ENCODE assay signal across 8 cellular contexts in the genomic region with DNA sequence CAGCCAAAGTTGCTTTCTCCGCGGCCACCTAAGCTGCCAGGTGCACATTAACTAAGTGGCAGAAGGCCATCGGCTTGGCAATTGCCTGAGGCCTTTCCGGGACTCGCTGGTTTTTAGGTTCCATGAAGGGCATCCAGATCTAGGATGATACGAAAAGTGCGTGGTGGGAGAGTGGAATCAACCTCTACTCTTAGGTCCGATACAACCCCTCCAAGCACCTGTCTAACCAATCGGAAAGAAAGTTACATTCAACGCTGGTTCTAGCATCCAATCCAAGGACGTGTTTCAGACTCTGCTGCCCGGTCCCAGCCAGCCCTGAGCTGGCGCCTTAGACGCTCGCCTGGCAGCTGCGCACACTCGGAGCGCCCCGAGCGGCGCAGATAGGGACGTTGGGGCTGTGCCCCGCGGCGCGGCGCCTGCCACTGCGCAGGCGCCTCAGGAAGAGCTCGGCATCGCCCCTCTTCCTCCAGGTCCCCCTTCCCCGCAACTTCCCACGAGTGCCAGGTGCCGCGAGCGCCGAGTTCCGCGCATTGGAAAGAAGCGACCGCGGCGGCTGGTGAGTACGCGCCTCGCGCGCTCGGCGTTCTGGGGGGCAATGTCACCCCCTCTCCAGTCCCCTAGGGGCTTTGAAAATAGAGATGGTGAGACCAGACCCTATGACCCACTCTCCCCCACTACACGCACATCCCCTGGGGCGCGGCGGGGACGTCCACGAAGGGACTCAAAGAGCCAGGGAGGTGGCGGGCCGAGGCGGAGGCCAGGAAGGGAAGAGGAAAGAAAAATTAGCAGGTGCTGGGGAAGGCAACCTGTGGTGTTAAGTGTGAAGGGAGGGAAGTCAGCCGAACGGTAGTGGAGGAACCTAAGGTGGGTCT. TPM values are rescaled to one million over a fixed set of nuclear protein-coding genes. Genes with fewer than 3 reads are reported as not detected.
DNase-seq lines count a peak whose midpoint lies in the region; ATAC-seq and TF ChIP-seq lines count a peak whose summit lies in the region.

A gene with protein sequence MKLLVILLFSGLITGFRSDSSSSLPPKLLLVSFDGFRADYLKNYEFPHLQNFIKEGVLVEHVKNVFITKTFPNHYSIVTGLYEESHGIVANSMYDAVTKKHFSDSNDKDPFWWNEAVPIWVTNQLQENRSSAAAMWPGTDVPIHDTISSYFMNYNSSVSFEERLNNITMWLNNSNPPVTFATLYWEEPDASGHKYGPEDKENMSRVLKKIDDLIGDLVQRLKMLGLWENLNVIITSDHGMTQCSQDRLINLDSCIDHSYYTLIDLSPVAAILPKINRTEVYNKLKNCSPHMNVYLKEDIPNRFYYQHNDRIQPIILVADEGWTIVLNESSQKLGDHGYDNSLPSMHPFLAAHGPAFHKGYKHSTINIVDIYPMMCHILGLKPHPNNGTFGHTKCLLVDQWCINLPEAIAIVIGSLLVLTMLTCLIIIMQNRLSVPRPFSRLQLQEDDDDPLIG (plus strand): TSS at position 356 of the 872 bp plus-strand sequence. CDS start 9,595 bp downstream, outside the sequence.

- H3K4me3 ChIP-seq in neutrophil (ENCODE audit: low read depth in 1 of 2, low read length in 1 of 2), result peak within 1 kb of the TSS; percentile 75

- H3K36me3 ChIP-seq in KOPT-K1 (ENCODE audit: insufficient read depth, low read length) (no peaks in the 10 kb centered on the region), neutrophil (no peaks in the 10 kb centered on the region)

- no peak for TF ChIP-seq CTCF in neutrophil (IDR thresholded peaks at IDR 0.05)
- no peak for TF ChIP-seq CTCF in subcutaneous adipose tissue (IDR thresholded peaks at IDR 0.05; ENCODE audit: low read depth)

- DNase-seq in DMS79 treated with DMSO at 0.1 percent for 48 hours (lab: John Stamatoyannopoulos, UW) (peak; percentile 99), germinal center (ENCODE audit: low spot score) (peak; percentile 100)
- peak; percentile 56 to 80 (median 74) for DNase-seq in activated naive CD4-positive, alpha-beta T cell (lab: John Stamatoyannopoulos, UW)

- H3K27me3 ChIP-seq in neutrophil, result no peaks in the 10 kb centered on the region

- H3K27ac ChIP-seq in KOPT-K1 (ENCODE audit: low read depth, low read length, poor library complexity, severe bottlenecking) (peak within 1 kb of the TSS; percentile 71), neutrophil (peak within 1 kb of the TSS; percentile 78)

- peak; percentile 57 for TF ChIP-seq POLR2A in Raji (IDR thresholded peaks at IDR 0.05; ENCODE audit: insufficient read depth, low read depth, low read length)

- ATAC-seq in GM21723 (IDR thresholded peaks at IDR 0.05; ENCODE audit: unreplicated experiment), result peak; percentile 95

- peaks cover 56 to 68% of the 10 kb centered on the region in 2 experiments for H3K4me1 ChIP-seq in neutrophil (ENCODE audit: control insufficient read depth in 1 of 2, insufficient read depth in 1 of 2, low read depth in 1 of 2, low read length in 1 of 2)

- H3K9me3 ChIP-seq in KOPT-K1 (ENCODE audit: insufficient read depth, low read length, poor library complexity, severe bottlenecking) (no peaks in the 10 kb centered on the region), neutrophil (no peaks in the 10 kb centered on the region)

RNA-seq across cellular contexts. Expression of the gene that starts here (rescaled TPM):
- 10 to 100 TPM; 16.2 to 28.4 (median 19.0) TPM for total RNA-seq in subcutaneous adipose tissue

Comparison
In these comparisons a context has a peak if more than half of its experiments do, and no peak if none do; other contexts are left out.
1. Peak in every context shown above with its lines: DNase-seq, ATAC-seq, H3K4me3 ChIP-seq and H3K27ac ChIP-seq.